9 cellular contexts compared by ENCODE assay signal in the genomic region with DNA sequence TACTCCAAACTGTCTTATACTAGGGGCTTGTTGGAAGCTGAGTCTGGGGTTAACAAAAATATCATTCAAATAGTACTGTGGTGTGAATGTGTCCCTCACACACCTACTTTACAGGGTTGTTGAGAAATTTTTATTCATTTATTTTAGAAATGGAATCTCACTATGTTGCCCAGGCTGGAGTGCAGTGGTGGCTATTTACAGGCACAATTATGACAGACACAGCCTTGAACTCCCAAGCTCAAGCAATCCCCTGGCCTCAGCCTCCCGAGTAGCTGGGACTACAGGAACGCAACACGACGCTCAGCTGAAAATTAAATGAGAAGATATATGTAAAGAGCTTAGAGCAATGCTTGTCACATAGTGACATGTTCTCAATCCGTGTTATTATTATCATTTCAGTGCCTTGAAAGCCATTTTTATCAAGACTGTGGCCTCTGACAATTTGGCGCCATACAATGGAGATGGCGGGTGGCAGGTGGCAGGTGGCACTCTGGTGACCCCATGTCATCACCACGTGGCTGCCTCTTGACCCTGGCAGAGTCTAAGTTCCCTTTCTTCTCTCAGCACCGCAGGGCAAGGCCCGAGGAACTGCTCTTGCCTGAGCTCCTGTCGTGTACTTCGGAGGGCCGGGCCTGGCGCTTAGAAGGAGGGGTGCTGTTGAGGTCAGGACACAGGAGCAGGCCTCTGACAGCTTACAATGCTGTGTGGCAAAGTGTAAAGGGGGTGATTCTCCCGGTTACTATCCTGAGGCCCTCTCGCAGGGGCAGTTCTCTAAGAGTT.
DNase-seq lines count a peak whose midpoint lies in the region; ATAC-seq, FAIRE-seq and TF ChIP-seq lines count a peak whose summit lies in the region.
"Had no signal": no experiment of that assay in that cellular context is flagged by ENCODE, and none has a peak within 500 bp of the region (broad histone marks: within the 10 kb centered on the region; RNA-seq: fewer than 3 reads in every experiment).

No MANE protein-coding gene starts in this region.

- no CpG with 5 or more reads among the region's 16 CpGs for WGBS in H9 (ENCODE audit: extremely low coverage, insufficient read length, low lambda C conversion rate)
- WGBS in spleen, 5 donors: 82 to 89% (median 86%) methylated on average over 15 to 16 of the region's 16 CpGs

- peaks cover 4 to 11% of the 10 kb centered on the region in 2 experiments; a peak in 4 of 5 replicates for H3K9me3 Mint-ChIP-seq in H9
- peaks cover 12% of the 10 kb centered on the region for H3K9me3 Mint-ChIP-seq in activated CD4-positive, alpha-beta memory T cell treated with anti-CD3 and anti-CD28 coated beads for 36 hours

- no peak overlapping the region for H4K5ac ChIP-seq in H9 (ENCODE audit: insufficient read length, low read depth, low read length)

- no peak overlapping the region for H2AK5ac ChIP-seq in H9 (ENCODE audit: insufficient read length, low read length)

- DNase-seq in H9: no peak
- DNase-seq in activated CD4-positive, alpha-beta memory T cell treated with anti-CD3 and anti-CD28 coated beads for 36 hours: no peak
- DNase-seq in left ventricle myocardium superior: peak; percentile 30
- DNase-seq in spleen: peak; percentile 83
- DNase-seq in NCI-H510A (lab: John Stamatoyannopoulos, UW): no peak
- no peak for DNase-seq in frontal cortex (ENCODE audit: low spot score in 2 of 2)

- no peak overlapping the region for H4K91ac ChIP-seq in H9 (ENCODE audit: insufficient read length, low read depth, low read length)

- H3K27me3 ChIP-seq in H9 (ENCODE audit: insufficient read depth, low read length) (no peaks in the 10 kb centered on the region), spleen (replicated peaks in 1 of 7) (peaks cover 0 to 2% (median 0%) of the 10 kb centered on the region in 7 donors)
- H3K27me3 ChIP-seq: MG63 had no signal

- TF ChIP-seq POLR2A in spleen (IDR thresholded peaks at IDR 0.05): no peak

- peaks cover 0 to 7% (median 1%) of the 10 kb centered on the region in 3 experiments; a peak in 5 of 7 replicates for H3K36me3 Mint-ChIP-seq in H9 (ENCODE audit: insufficient read depth in 1 of 3, low read depth in 3 of 3)
- peaks cover 4% of the 10 kb centered on the region for H3K36me3 Mint-ChIP-seq in activated CD4-positive, alpha-beta memory T cell treated with anti-CD3 and anti-CD28 coated beads for 36 hours

- peak overlapping the region; percentile 48 for H3K4me2 ChIP-seq in H9 (ENCODE audit: insufficient read depth, insufficient read length, low read length)

- H2BK15ac ChIP-seq in H9 (ENCODE audit: low read depth, low read length): no peak overlapping the region

- H2AFZ ChIP-seq in H9 (ENCODE audit: low read length): no peak overlapping the region

- no peak overlapping the region for H3T11ph ChIP-seq in H9 (ENCODE audit: low read length)

- no peak overlapping the region for H3K23ac ChIP-seq in H9 (ENCODE audit: insufficient read length, low read depth, low read length)

- no peaks in the 10 kb centered on the region for H4K20me1 ChIP-seq in H9 (ENCODE audit: control insufficient read depth, insufficient read depth, insufficient read length)

- POLR2A ChIA-PET in activated CD4-positive, alpha-beta memory T cell treated with anti-CD3 and anti-CD28 coated beads for 36 hours (lab: Charles Lee): no interaction called here

- CTCF ChIA-PET in activated CD4-positive, alpha-beta memory T cell treated with anti-CD3 and anti-CD28 coated beads for 36 hours (lab: Charles Lee): interaction anchor here (0.6 to 6.2 kb wide), 3 partner anchors 107 to 267 kb away, joined by 3 to 81 read pairs (median 38); no protein-coding TSS in a partner anchor

- no peak overlapping the region for H2BK12ac ChIP-seq in H9 (ENCODE audit: insufficient read length, low read depth, low read length)

- no peak overlapping the region for H2BK120ac ChIP-seq in H9 (ENCODE audit: low read depth, low read length, poor library complexity, severe bottlenecking)

- peak overlapping the region; percentile 74 to 80 for H3K4me3 Mint-ChIP-seq in H9
- peak overlapping the region; percentile 85 for H3K4me3 Mint-ChIP-seq in activated CD4-positive, alpha-beta memory T cell treated with anti-CD3 and anti-CD28 coated beads for 36 hours

- no peaks in the 10 kb centered on the region for H3K79me2 ChIP-seq in H9 (ENCODE audit: insufficient read depth, low read length)

- no peaks in the 10 kb centered on the region for H3K36me3 ChIP-seq in spleen
- H3K36me3 ChIP-seq: MG63 had no signal

- H3K18ac ChIP-seq in H9 (ENCODE audit: insufficient read length, low read depth, low read length): no peak overlapping the region

- H4K8ac ChIP-seq in H9 (replicated peaks; ENCODE audit: insufficient read length, low read depth, low read length): no peak overlapping the region

- H3K4me1 ChIP-seq in H9 (ENCODE audit: insufficient read depth, low read length): no peaks in the 10 kb centered on the region
- peaks cover 15 to 43% (median 27%) of the 10 kb centered on the region in 6 donors for H3K4me1 ChIP-seq in spleen

- H3K79me1 ChIP-seq in H9 (ENCODE audit: insufficient read depth, low read depth, low read length, poor library complexity, severe bottlenecking): no peaks in the 10 kb centered on the region

- H3K4me1 Mint-ChIP-seq in H9: peaks cover 16 to 17% of the 10 kb centered on the region in 2 experiments
- peaks cover 38% of the 10 kb centered on the region for H3K4me1 Mint-ChIP-seq in activated CD4-positive, alpha-beta memory T cell treated with anti-CD3 and anti-CD28 coated beads for 36 hours (ENCODE audit: low read depth)

- no peak overlapping the region for H3K27ac ChIP-seq in H9 (ENCODE audit: insufficient read length, low read depth, low read length)
- peak overlapping the region; percentile 96 to 99 (median 97) for H3K27ac ChIP-seq in spleen

- no peak for TF ChIP-seq CTCF in H9 (conservative IDR thresholded peaks at IDR 0.05)
- TF ChIP-seq CTCF in spleen (IDR thresholded peaks at IDR 0.05 in 8 of 11, conservative IDR thresholded peaks at IDR 0.05 in 3 of 11): no peak

- H3K27ac Mint-ChIP-seq in H9: no peak overlapping the region; a peak in 1 of 7 replicates
- peak overlapping the region; percentile 93 for H3K27ac Mint-ChIP-seq in activated CD4-positive, alpha-beta memory T cell treated with anti-CD3 and anti-CD28 coated beads for 36 hours

- intact Hi-C loops in activated CD4-positive, alpha-beta memory T cell treated with anti-CD3 and anti-CD28 coated beads for 36 hours (cut with micrococcal nuclease): loop anchor here (10.0 kb wide), 1 partner anchor 640 kb away; no protein-coding TSS in a partner anchor
- intact Hi-C loops in left ventricle myocardium superior (cut with micrococcal nuclease): loop anchor here (10.0 kb wide), 1 partner anchor 50 kb away; no protein-coding TSS in a partner anchor
- intact Hi-C loops in spleen (cut with DNase I; ENCODE audit: low total_unique reads): loop anchor here (5.0 to 10.0 kb wide), 2 partner anchors 60 to 113 kb away; a partner anchor contains a TSS

- H3K14ac ChIP-seq in H9 (ENCODE audit: insufficient read depth, low read length): no peak overlapping the region

- H3K4ac ChIP-seq in H9 (ENCODE audit: low read depth, low read length): no peak overlapping the region

- no peaks in the 10 kb centered on the region for H3K23me2 ChIP-seq in H9 (ENCODE audit: insufficient read length, low read depth, low read length, poor library complexity, severe bottlenecking)

- no peak overlapping the region for H3K9ac ChIP-seq in H9 (ENCODE audit: extremely low read depth, insufficient read length, low read length)

- ATAC-seq in left ventricle myocardium superior: no peak
- ATAC-seq in GM21447 (IDR thresholded peaks at IDR 0.05; ENCODE audit: unreplicated experiment): no peak
- ATAC-seq in HG03139 (IDR thresholded peaks at IDR 0.05; ENCODE audit: unreplicated experiment): no peak

- no peaks in the 10 kb centered on the region for H3K9me3 ChIP-seq in H9 (ENCODE audit: control insufficient read depth, low read depth, low read length)
- peaks cover 0 to 6% (median 0%) of the 10 kb centered on the region in 8 donors for H3K9me3 ChIP-seq in spleen
- H3K9me3 ChIP-seq: MG63 had no signal

- H2BK5ac ChIP-seq in H9 (ENCODE audit: insufficient read length, low read length): no peak overlapping the region

- no peak for FAIRE-seq in frontal cortex (lab: Jason Lieb, UNC)

- H3K4me3 ChIP-seq in spleen: peak overlapping the region in 3 of 8 donors; percentile 60 to 80 (median 73)

- peaks cover 18% of the 10 kb centered on the region for H3K27me3 Mint-ChIP-seq in H9 (ENCODE audit: low read depth)
- H3K27me3 Mint-ChIP-seq in activated CD4-positive, alpha-beta memory T cell treated with anti-CD3 and anti-CD28 coated beads for 36 hours: peaks cover 9% of the 10 kb centered on the region

- H2BK20ac ChIP-seq in H9 (ENCODE audit: low read depth, low read length, poor library complexity, severe bottlenecking): no peak overlapping the region

- no peak overlapping the region for H3K56ac ChIP-seq in H9 (ENCODE audit: insufficient read length, low read depth, low read length)

Comparison
In these comparisons a context has a peak if more than half of its experiments do, and no peak if none do; other contexts are left out.
1. DNase-seq: peak in left ventricle myocardium superior (single experiment) and spleen (single experiment); none in H9 (single experiment), activated CD4-positive, alpha-beta memory T cell treated with anti-CD3 and anti-CD28 coated beads for 36 hours (single experiment), NCI-H510A (single experiment) and frontal cortex (0 of 2).